ENCODE assay signal across 8 cellular contexts in the genomic region with DNA sequence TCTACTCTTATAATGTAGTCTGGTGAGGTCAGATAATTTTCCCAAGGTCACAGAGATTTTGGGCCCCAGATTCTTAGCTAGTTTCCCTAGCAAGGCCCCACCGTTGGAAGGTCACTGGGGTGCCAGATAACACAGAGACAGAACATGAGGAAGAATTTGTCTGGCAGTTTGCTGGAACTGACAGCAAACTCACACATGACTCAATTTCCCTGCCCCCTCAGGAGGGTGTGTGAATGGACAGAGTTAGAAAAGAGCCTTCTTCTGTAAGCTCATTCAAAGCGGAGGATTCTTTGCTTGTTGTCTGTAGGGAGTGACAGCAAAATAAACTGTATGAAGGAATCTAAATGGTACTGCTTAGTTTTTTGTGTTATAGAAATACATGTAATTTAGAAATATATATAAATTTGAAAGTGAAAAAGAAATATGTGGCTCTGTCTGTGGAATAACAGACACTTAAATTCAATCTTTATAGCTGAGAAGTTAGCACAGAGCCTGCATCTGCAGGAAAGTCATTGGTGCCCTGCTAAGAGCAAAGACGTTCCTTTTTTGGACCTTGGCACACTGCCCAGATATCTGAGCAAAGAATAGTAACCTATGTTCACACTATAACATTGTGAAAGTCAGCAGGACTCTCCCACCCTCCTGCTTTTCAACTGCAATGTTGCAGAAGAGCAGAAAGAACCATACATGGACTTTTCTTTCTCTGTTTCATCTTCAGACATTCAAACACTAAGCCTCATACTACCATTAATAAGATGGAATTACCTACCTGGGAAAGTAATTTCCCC. TPM values are rescaled to one million over a fixed set of nuclear protein-coding genes. Genes with fewer than 3 reads are reported as not detected.
DNase-seq lines count a peak whose midpoint lies in the region; ATAC-seq and TF ChIP-seq lines count a peak whose summit lies in the region.

No MANE protein-coding gene starts in this region.

- peaks cover 9 to 39% of the 10 kb centered on the region in 2 donors for H3K36me3 Mint-ChIP-seq in CD4-positive, alpha-beta memory T cell
- peaks cover 39% of the 10 kb centered on the region for H3K36me3 Mint-ChIP-seq in WTC11

- ATAC-seq in WTC11 (no peak), GM19035 (IDR thresholded peaks at IDR 0.05; ENCODE audit: unreplicated experiment) (no peak), GM19328 (IDR thresholded peaks at IDR 0.05; ENCODE audit: unreplicated experiment) (no peak)

- no peak for DNase-seq in CD4-positive, alpha-beta memory T cell
- no peak for DNase-seq in WTC11 (ENCODE audit: low spot score)
- DNase-seq in NCI-H774 (lab: John Stamatoyannopoulos, UW), result no peak
- DNase-seq in ureter (ENCODE audit: low spot score), result no peak

- peaks cover 0 to 2% (median 0%) of the 10 kb centered on the region in 8 donors for H3K9me3 Mint-ChIP-seq in CD4-positive, alpha-beta memory T cell
- no peaks in the 10 kb centered on the region for H3K9me3 Mint-ChIP-seq in WTC11

- TF ChIP-seq RAD21 in liver (IDR thresholded peaks at IDR 0.05), result peak in 1 of 2 donors; percentile 29

- CTCF ChIA-PET in CD4-positive, alpha-beta memory T cell (lab: Charles Lee; ENCODE audit: partially characterized antibody), result no interaction called here
- CTCF ChIA-PET in HEK293 (lab: Yijun Ruan, JAX) (interaction anchor here (0.8 kb wide), 1 partner anchor 16 kb away, joined by 3 read pairs; no protein-coding TSS in a partner anchor), WTC11 (lab: Charles Lee) (no interaction called here)

- H3K36me3 ChIP-seq in CD4-positive, alpha-beta memory T cell (ENCODE audit: insufficient read depth, low read length), result peaks cover 10% of the 10 kb centered on the region
- H3K36me3 ChIP-seq in HEK293 (ENCODE audit: control insufficient read depth in 2 of 2, insufficient read depth in 1 of 2, low read length in 2 of 2) (peaks cover 24 to 43% of the 10 kb centered on the region in 2 experiments), liver (ENCODE audit: control insufficient read depth in 4 of 4, insufficient read depth in 3 of 4, low read depth in 1 of 4, low read length in 3 of 4) (peaks cover 2 to 18% (median 12%) of the 10 kb centered on the region in 4 donors)

- H3K27ac ChIP-seq in CD4-positive, alpha-beta memory T cell (ENCODE audit: low read depth, low read length), result no peak overlapping the region
- H3K27ac ChIP-seq in HEK293 (ENCODE audit: extremely low read depth, low read depth, low read length), result no peak overlapping the region
- no peak overlapping the region for H3K27ac ChIP-seq in liver (ENCODE audit: low read depth in 1 of 2, low read length in 2 of 2)

- WGBS in liver, result 38% methylated on average over 3 of the region's 3 CpGs

- no peaks in the 10 kb centered on the region for H3K9me3 ChIP-seq in CD4-positive, alpha-beta memory T cell (ENCODE audit: control insufficient read depth in 1 of 2, low read length in 2 of 2)
- H3K9me3 ChIP-seq in HEK293 (ENCODE audit: control insufficient read depth, insufficient read depth, low read depth, low read length) (no peaks in the 10 kb centered on the region), liver (ENCODE audit: control insufficient read depth in 4 of 4, low read length in 3 of 4) (no peaks in the 10 kb centered on the region)

- peak overlapping the region in 5 of 8 donors; percentile 5 to 96 (median 89) for H3K4me3 Mint-ChIP-seq in CD4-positive, alpha-beta memory T cell
- H3K4me3 Mint-ChIP-seq in WTC11, result peak overlapping the region; percentile 99

- POLR2A ChIA-PET in CD4-positive, alpha-beta memory T cell (lab: Charles Lee; ENCODE audit: partially characterized antibody), result interaction anchor here (4.6 kb wide), 1 partner anchor 250 kb away, joined by 33 read pairs; the partner anchor contains the start of gene UGP2
- POLR2A ChIA-PET in HEK293 (lab: Yijun Ruan, JAX), result no interaction called here
- POLR2A ChIA-PET in WTC11 (lab: Charles Lee), result no interaction called here

- no peak overlapping the region for H3K4me3 ChIP-seq in CD4-positive, alpha-beta memory T cell (ENCODE audit: low read length in 2 of 2)
- H3K4me3 ChIP-seq in HEK293 (ENCODE audit: low read depth, low read length), result no peak overlapping the region
- no peak overlapping the region for H3K4me3 ChIP-seq in liver (ENCODE audit: low read depth in 1 of 3, low read length in 3 of 3)

- peaks cover 32% of the 10 kb centered on the region for H3K4me1 ChIP-seq in CD4-positive, alpha-beta memory T cell (ENCODE audit: insufficient read depth, low read length)
- H3K4me1 ChIP-seq in HEK293 (ENCODE audit: control insufficient read depth, insufficient read depth, low read length) (peaks cover 19% of the 10 kb centered on the region), liver (ENCODE audit: control insufficient read depth in 4 of 4, insufficient read depth in 4 of 4, low read length in 3 of 4) (peaks cover 5 to 40% (median 28%) of the 10 kb centered on the region in 4 donors)

- TF ChIP-seq CTCF in HEK293 (tag by site-specific recombination; IDR thresholded peaks at IDR 0.05) (no peak), WTC11 (IDR thresholded peaks at IDR 0.05) (no peak), liver (IDR thresholded peaks at IDR 0.05; ENCODE audit: low read depth, low read length, missing input control) (no peak)

- no peaks in the 10 kb centered on the region for H3K27me3 ChIP-seq in CD4-positive, alpha-beta memory T cell (ENCODE audit: insufficient read depth, low read length)
- no peaks in the 10 kb centered on the region for H3K27me3 ChIP-seq in liver (ENCODE audit: control insufficient read depth in 4 of 4, insufficient read depth in 4 of 4, low read length in 3 of 4)

- no peaks in the 10 kb centered on the region for H3K27me3 Mint-ChIP-seq in CD4-positive, alpha-beta memory T cell
- no peaks in the 10 kb centered on the region for H3K27me3 Mint-ChIP-seq in WTC11 (ENCODE audit: low read depth)

- intact Hi-C loops in CD4-positive, alpha-beta memory T cell (cut with micrococcal nuclease), result no loop called here

- peak overlapping the region in 6 of 7 donors; percentile 4 to 92 (median 30) for H3K27ac Mint-ChIP-seq in CD4-positive, alpha-beta memory T cell
- H3K27ac Mint-ChIP-seq in WTC11, result peak overlapping the region; percentile 71

- no peak overlapping the region for H3K9ac ChIP-seq in liver (ENCODE audit: low read depth in 1 of 2, low read length in 2 of 2)

- H3K4me1 Mint-ChIP-seq in CD4-positive, alpha-beta memory T cell, result peaks cover 22 to 59% (median 48%) of the 10 kb centered on the region in 4 donors
- H3K4me1 Mint-ChIP-seq in WTC11, result peaks cover 38% of the 10 kb centered on the region

TF ChIP-seq in HEK293, 187 proteins besides CTCF, POLR2A, EP300 and RAD21 (continues in another document):
- TF ChIP-seq YY2 (tag by site-specific recombination; IDR thresholded peaks at IDR 0.05) (no peak), ZNF416 (tag by site-specific recombination; IDR thresholded peaks at IDR 0.05) (no peak), RBAK (tag by site-specific recombination; IDR thresholded peaks at IDR 0.05) (no peak), ZNF292 (tag by site-specific recombination; IDR thresholded peaks at IDR 0.05; ENCODE audit: borderline replicate concordance, low read depth) (no peak)

TF ChIP-seq in liver, 16 proteins besides CTCF, POLR2A, EP300 and RAD21 (continues in another document):
- TF ChIP-seq EGR1 (IDR thresholded peaks at IDR 0.05; ENCODE audit: low read depth in 2 of 2), result no peak
- TF ChIP-seq, protein P1, sequence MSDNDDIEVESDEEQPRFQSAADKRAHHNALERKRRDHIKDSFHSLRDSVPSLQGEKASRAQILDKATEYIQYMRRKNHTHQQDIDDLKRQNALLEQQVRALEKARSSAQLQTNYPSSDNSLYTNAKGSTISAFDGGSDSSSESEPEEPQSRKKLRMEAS (IDR thresholded peaks at IDR 0.05), result no peak
- TF ChIP-seq, protein P2, sequence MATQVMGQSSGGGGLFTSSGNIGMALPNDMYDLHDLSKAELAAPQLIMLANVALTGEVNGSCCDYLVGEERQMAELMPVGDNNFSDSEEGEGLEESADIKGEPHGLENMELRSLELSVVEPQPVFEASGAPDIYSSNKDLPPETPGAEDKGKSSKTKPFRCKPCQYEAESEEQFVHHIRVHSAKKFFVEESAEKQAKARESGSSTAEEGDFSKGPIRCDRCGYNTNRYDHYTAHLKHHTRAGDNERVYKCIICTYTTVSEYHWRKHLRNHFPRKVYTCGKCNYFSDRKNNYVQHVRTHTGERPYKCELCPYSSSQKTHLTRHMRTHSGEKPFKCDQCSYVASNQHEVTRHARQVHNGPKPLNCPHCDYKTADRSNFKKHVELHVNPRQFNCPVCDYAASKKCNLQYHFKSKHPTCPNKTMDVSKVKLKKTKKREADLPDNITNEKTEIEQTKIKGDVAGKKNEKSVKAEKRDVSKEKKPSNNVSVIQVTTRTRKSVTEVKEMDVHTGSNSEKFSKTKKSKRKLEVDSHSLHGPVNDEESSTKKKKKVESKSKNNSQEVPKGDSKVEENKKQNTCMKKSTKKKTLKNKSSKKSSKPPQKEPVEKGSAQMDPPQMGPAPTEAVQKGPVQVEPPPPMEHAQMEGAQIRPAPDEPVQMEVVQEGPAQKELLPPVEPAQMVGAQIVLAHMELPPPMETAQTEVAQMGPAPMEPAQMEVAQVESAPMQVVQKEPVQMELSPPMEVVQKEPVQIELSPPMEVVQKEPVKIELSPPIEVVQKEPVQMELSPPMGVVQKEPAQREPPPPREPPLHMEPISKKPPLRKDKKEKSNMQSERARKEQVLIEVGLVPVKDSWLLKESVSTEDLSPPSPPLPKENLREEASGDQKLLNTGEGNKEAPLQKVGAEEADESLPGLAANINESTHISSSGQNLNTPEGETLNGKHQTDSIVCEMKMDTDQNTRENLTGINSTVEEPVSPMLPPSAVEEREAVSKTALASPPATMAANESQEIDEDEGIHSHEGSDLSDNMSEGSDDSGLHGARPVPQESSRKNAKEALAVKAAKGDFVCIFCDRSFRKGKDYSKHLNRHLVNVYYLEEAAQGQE (IDR thresholded peaks at IDR 0.05), result no peak

RNA-seq across cellular contexts. Expression of gene MDH1, which starts 2.1 kb away (rescaled TPM):
- total RNA-seq in CD4-positive, alpha-beta memory T cell, result 100 to 1,000 TPM in 1 of 2 experiments, 10 to 100 TPM in 1; 93.8 to 102 TPM
- 100 to 1,000 TPM; 223 to 380 TPM for polyA plus RNA-seq in CD4-positive, alpha-beta memory T cell
- total RNA-seq in WTC11 (2021) (255 to 268 TPM (median 259 TPM) in 3 replicates), liver (10 to 100 TPM; 75.6 to 96.9 TPM), ureter (126 TPM)
- polyA plus RNA-seq in liver, result 100 to 1,000 TPM; 138 to 210 TPM

RNA-seq across cellular contexts. Expression of gene WDPCP, which starts 2.5 kb away (rescaled TPM):
- total RNA-seq in CD4-positive, alpha-beta memory T cell, result 10 to 100 TPM; 10.5 to 13.2 TPM
- polyA plus RNA-seq in CD4-positive, alpha-beta memory T cell, result 1 to 10 TPM; 2.9 to 3.3 TPM
- 7.3 to 11.6 TPM (median 10.9 TPM) in 3 replicates for total RNA-seq in WTC11 (2021)
- 1 to 10 TPM; 3.6 to 7.6 TPM for total RNA-seq in liver
- 1 to 10 TPM; 1.1 to 1.8 TPM for polyA plus RNA-seq in liver
- total RNA-seq in ureter, result 22.1 TPM
